13 cellular contexts compared by ENCODE assay signal in the genomic region with DNA sequence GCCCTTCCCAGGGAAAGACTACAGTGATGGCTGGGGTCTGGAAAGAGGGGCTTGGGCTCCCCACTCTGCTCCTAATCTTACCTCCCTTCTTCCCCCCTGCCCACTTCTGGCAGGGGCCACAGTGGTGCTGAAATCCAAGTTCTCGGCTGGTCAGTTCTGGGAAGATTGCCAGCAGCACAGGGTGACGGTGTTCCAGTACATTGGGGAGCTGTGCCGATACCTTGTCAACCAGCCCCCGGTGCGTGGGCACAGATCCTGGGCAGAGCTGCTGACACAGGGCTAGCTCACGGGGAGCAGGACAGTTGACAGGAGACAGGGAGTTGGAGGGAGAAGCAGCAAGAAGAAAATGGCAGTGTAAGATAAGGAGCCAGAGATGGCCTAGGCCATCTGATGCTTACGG. TPM values are rescaled to one million over a fixed set of nuclear protein-coding genes. Genes with fewer than 3 reads are reported as not detected.
A peak's percentile ranks its signal among the peaks of the same experiment; 100 is the strongest.
DNase-seq lines count a peak whose midpoint lies in the region; ATAC-seq, FAIRE-seq and TF ChIP-seq lines count a peak whose summit lies in the region.
"Had no signal": no experiment of that assay in that cellular context is flagged by ENCODE, and none has a peak within 500 bp of the region (broad histone marks: within the 10 kb centered on the region; RNA-seq: fewer than 3 reads in every experiment).

No MANE protein-coding gene starts in this region.

- no peak for FAIRE-seq in H1 (lab: Jason Lieb, UNC)

- no peak for ATAC-seq in HG02759 (IDR thresholded peaks at IDR 0.05; ENCODE audit: unreplicated experiment)
- no peak for ATAC-seq in GM19395 (IDR thresholded peaks at IDR 0.05; ENCODE audit: unreplicated experiment)
- ATAC-seq: HCT116 had no signal

- H2BK20ac ChIP-seq in H1 (ENCODE audit: low read length): no peak overlapping the region

- H3K79me1 ChIP-seq in H1 (ENCODE audit: low read depth, low read length): peaks cover 5% of the 10 kb centered on the region; the same call in 1 of the 2 replicates

- no peak for TF ChIP-seq EP300 in H1 (IDR thresholded peaks at IDR 0.05; ENCODE audit: borderline replicate concordance in 1 of 2, low read depth in 2 of 2, low read length in 2 of 2)

- 89% methylated on average over 7 of the region's 7 CpGs; no CpG with 5 or more reads in 1 of the 2 experiments for WGBS in H1 (ENCODE audit: extremely low coverage in 1 of 2, insufficient coverage in 1 of 2, insufficient read length in 1 of 2, insufficient replicate concordance in 2 of 2, low coverage in 1 of 2, low lambda C conversion rate in 2 of 2, missing lambda C conversion rate in 1 of 2), 2 experiments

- no peak overlapping the region for H3K4ac ChIP-seq in H1 (replicated peaks; ENCODE audit: insufficient read length, low read depth, low read length)

- no peak for TF ChIP-seq RAD21 in H1 (IDR thresholded peaks at IDR 0.05 in 1 of 2, conservative IDR thresholded peaks at IDR 0.05 in 1 of 2; ENCODE audit: low read depth in 2 of 2, low read length in 2 of 2)

- H4K5ac ChIP-seq in H1 (ENCODE audit: insufficient read length, low read depth, low read length): no peak overlapping the region

- H4K91ac ChIP-seq in H1 (replicated peaks; ENCODE audit: insufficient read length, low read length): peak overlapping the region; percentile 68

- H3K18ac ChIP-seq in H1 (ENCODE audit: extremely low read depth, low read length): no peak overlapping the region

- H2AK5ac ChIP-seq in H1 (ENCODE audit: low read depth, low read length): no peak overlapping the region

- H2AFZ ChIP-seq in H1 (ENCODE audit: low read length): no peak overlapping the region

- no peak overlapping the region for H3K14ac ChIP-seq in H1 (ENCODE audit: insufficient read length)

- no peak overlapping the region for H3K9ac ChIP-seq in H1 (replicated peaks in 1 of 4; ENCODE audit: extremely low read depth in 1 of 4, low read depth in 3 of 4, low read length in 3 of 4)

- H3K56ac ChIP-seq in H1 (replicated peaks; ENCODE audit: insufficient read length, low read depth, low read length): no peak overlapping the region

- DNase-seq in Ammon's horn (ENCODE audit: low spot score) (peak; percentile 51), RWPE1 (ENCODE audit: low spot score) (no peak), H1 (ENCODE audit: low read depth in 1 of 2, low spot score in 2 of 2) (no peak), T-helper 9 cell (no peak), NCI-H1092 treated with DMSO at 0.1 percent for 48 hours (lab: John Stamatoyannopoulos, UW) (no peak)
- DNase-seq: activated naive CD4-positive, alpha-beta T cell treated with anti-CD3 and anti-CD28 coated beads, Interleukin-2, amount 50 U/mL, for 16 hours; effector CD4-positive, alpha-beta T cell; NCI-H1436 treated with DMSO at 0.1 percent for 48 hours; NCI-H510A had no signal

- peaks cover 0 to 17% (median 11%) of the 10 kb centered on the region in 4 experiments; a peak in 6 of 7 replicates for H3K4me1 ChIP-seq in H1 (replicated peaks in 1 of 4; ENCODE audit: control insufficient read depth in 3 of 4, insufficient read depth in 4 of 4, low read length in 3 of 4)
- H3K4me1 ChIP-seq in neutrophil (ENCODE audit: control insufficient read depth in 1 of 2, insufficient read depth in 1 of 2, low read depth in 1 of 2, low read length in 1 of 2): peaks cover 62 to 67% of the 10 kb centered on the region in 2 experiments

- no peak overlapping the region for H2BK15ac ChIP-seq in H1 (ENCODE audit: low read length)

- H3K36me3 ChIP-seq in H1 (ENCODE audit: control insufficient read depth in 2 of 4, insufficient read depth in 4 of 4, low read length in 3 of 4): peaks cover 0 to 9% (median 7%) of the 10 kb centered on the region in 4 experiments; a peak in 3 of 8 replicates
- H3K36me3 ChIP-seq in neutrophil: peaks cover 12% of the 10 kb centered on the region

- POLR2A ChIA-PET in RWPE1 (lab: Yijun Ruan, JAX; ENCODE audit: low non-redundant PET) (no interaction called here), H1 (lab: Charles Lee; ENCODE audit: partially characterized antibody) (interaction anchor here (1.0 to 6.3 kb wide), 7 partner anchors 8 to 214 kb away, joined by 3 to 53 read pairs (median 5); partner anchors contain the start of genes CREB3L4, CRTC2, RPS27 and SLC39A1)

- H3K4me3 ChIP-seq in H1 (ENCODE audit: extremely low read depth in 1 of 4, insufficient read depth in 2 of 4, low read depth in 3 of 4, low read length in 4 of 4) (no peak overlapping the region), neutrophil (ENCODE audit: low read depth in 1 of 2, low read length in 1 of 2) (no peak overlapping the region)

- peaks cover 11% of the 10 kb centered on the region for H3K23me2 ChIP-seq in H1 (ENCODE audit: low read depth, low read length)

- no peak for TF ChIP-seq CTCF in RWPE1 (conservative IDR thresholded peaks at IDR 0.05; ENCODE audit: low read depth)
- no peak for TF ChIP-seq CTCF in H1 (IDR thresholded peaks at IDR 0.05; ENCODE audit: control extremely low read depth in 1 of 3, insufficient read depth in 1 of 3, low read depth in 1 of 3, low read length in 3 of 3)
- no peak for TF ChIP-seq CTCF in neutrophil (IDR thresholded peaks at IDR 0.05)

- no peak overlapping the region for H2BK120ac ChIP-seq in H1 (replicated peaks; ENCODE audit: low read depth, low read length)

- H4K20me1 ChIP-seq in H1 (replicated peaks in 1 of 2; ENCODE audit: control insufficient read depth in 1 of 2, insufficient read depth in 2 of 2, low read length in 2 of 2): no peaks in the 10 kb centered on the region

- no peaks in the 10 kb centered on the region for H3K9me3 ChIP-seq in H1 (ENCODE audit: insufficient read depth in 2 of 2, low read depth in 1 of 2, low read length in 1 of 2)
- H3K9me3 ChIP-seq in neutrophil: no peaks in the 10 kb centered on the region

- no peaks in the 10 kb centered on the region; a peak in 1 of 7 replicates for H3K27me3 ChIP-seq in H1 (replicated peaks in 1 of 4; ENCODE audit: control insufficient read depth in 3 of 4, extremely low read depth in 1 of 4, insufficient read depth in 3 of 4, low read length in 3 of 4)
- no peaks in the 10 kb centered on the region for H3K27me3 ChIP-seq in neutrophil

- H3K23ac ChIP-seq in H1 (ENCODE audit: insufficient read length): no peak overlapping the region

- H3K27ac ChIP-seq in RWPE1 (peak overlapping the region; percentile 26), H1 (ENCODE audit: low read depth, low read length) (no peak overlapping the region), neutrophil (peak overlapping the region; percentile 10)

- H3K79me2 ChIP-seq in H1 (ENCODE audit: control insufficient read depth in 1 of 2, insufficient read depth in 2 of 2, low read length in 2 of 2): no peaks in the 10 kb centered on the region; a peak in 1 of 4 replicates

- CTCF ChIA-PET in RWPE1 (lab: Yijun Ruan, JAX) (interaction anchor here (0.6 to 0.7 kb wide), 2 partner anchors 166 to 277 kb away, joined by 3 read pairs; no protein-coding TSS in a partner anchor), H1 (lab: Charles Lee; ENCODE audit: partially characterized antibody) (interaction anchor here (0.7 to 2.7 kb wide), 5 partner anchors 9 to 422 kb away, joined by 3 to 12 read pairs (median 4); no protein-coding TSS in a partner anchor)

- H2BK5ac ChIP-seq in H1 (ENCODE audit: low read depth, low read length): no peak overlapping the region

- no peak overlapping the region for H3K4me2 ChIP-seq in H1 (ENCODE audit: insufficient read depth in 1 of 2, low read depth in 2 of 2, low read length in 2 of 2)

- no peak for TF ChIP-seq POLR2A in H1 (IDR thresholded peaks at IDR 0.05; ENCODE audit: control extremely low read depth in 1 of 2, low read depth in 2 of 2, low read length in 2 of 2)

- peak overlapping the region; percentile 50; the same call in 1 of the 2 replicates for H2BK12ac ChIP-seq in H1 (ENCODE audit: low read depth, low read length)

- H4K8ac ChIP-seq in H1 (ENCODE audit: extremely low read depth, insufficient read depth, low read length): no peak overlapping the region

TF ChIP-seq in H1, 55 proteins besides CTCF, POLR2A, EP300 and RAD21 (continues in another document):
- TF ChIP-seq JUND (IDR thresholded peaks at IDR 0.05; ENCODE audit: low read length) (no peak), PHF8 (conservative IDR thresholded peaks at IDR 0.05; ENCODE audit: low read depth, low read length) (no peak), KDM4A (IDR thresholded peaks at IDR 0.05; ENCODE audit: low read depth, low read length, severe bottlenecking) (no peak), CBX5 (IDR thresholded peaks at IDR 0.05; ENCODE audit: low read depth, low read length) (no peak), RBBP5 (IDR thresholded peaks at IDR 0.05; ENCODE audit: borderline replicate concordance, low read depth, low read length) (no peak), ASH2L (IDR thresholded peaks at IDR 0.05; ENCODE audit: low read length) (no peak), HDAC2 (IDR thresholded peaks at IDR 0.05; ENCODE audit: borderline replicate concordance in 1 of 2, low read depth in 2 of 2, low read length in 2 of 2) (no peak), GTF2F1 (IDR thresholded peaks at IDR 0.05; ENCODE audit: borderline replicate concordance, low read depth, low read length) (no peak), POLR2AphosphoS5 (IDR thresholded peaks at IDR 0.05; ENCODE audit: low read depth, low read length) (no peak), KDM5A (IDR thresholded peaks at IDR 0.05; ENCODE audit: low read length) (no peak), TBP (IDR thresholded peaks at IDR 0.05; ENCODE audit: low read depth, low read length) (no peak), CEBPB (IDR thresholded peaks at IDR 0.05; ENCODE audit: low read depth, low read length) (no peak)

RNA-seq across cellular contexts. Expression of gene SLC27A3, which starts 2.4 kb away (rescaled TPM):
- 29.4 and 39.1 TPM in 2 replicates for total RNA-seq in H1 (2021; fragmentation: NEBNext Ultra II Directional; extraction: Animal tissue kit (Norgen Biotek cat#: 25700))
- 40.1 and 51.2 TPM in 2 replicates for polyA plus RNA-seq in H1 (2011; rRNA removed)
- polyA plus RNA-seq in H1 (2011; cell fraction: cytosol; rRNA removed): 44.7 TPM
- 133 TPM for polyA plus RNA-seq in H1 (2011; cell fraction: nucleus; rRNA removed)
- polyA plus RNA-seq in H1 (2012, experiment 1 of 2): 42.0 to 62.3 TPM (median 55.1 TPM) in 4 replicates
- 50.1 TPM for polyA plus RNA-seq in H1 (2012, experiment 2 of 2)
- 44.3 TPM for polyA plus RNA-seq in H1 (2013, experiment 1 of 2)
- polyA plus RNA-seq in H1 (2013, experiment 2 of 2): 41.0 TPM
- polyA minus RNA-seq in H1 (2011; rRNA and poly(A)+ RNA removed): 56.9 and 65.2 TPM in 2 replicates
- polyA minus RNA-seq in H1 (2011; cell fraction: cytosol; rRNA and poly(A)+ RNA removed): 30.4 TPM
- 19.4 TPM for polyA minus RNA-seq in H1 (2011; cell fraction: nucleus; rRNA and poly(A)+ RNA removed)

RNA-seq across cellular contexts. Expression of gene INTS3, which starts 49.8 kb away (rescaled TPM):
- total RNA-seq in H1 (2021; fragmentation: NEBNext Ultra II Directional; extraction: Animal tissue kit (Norgen Biotek cat#: 25700)): 63.2 and 66.8 TPM in 2 replicates
- 86.9 and 93.2 TPM in 2 replicates for polyA plus RNA-seq in H1 (2011; rRNA removed)
- polyA plus RNA-seq in H1 (2011; cell fraction: cytosol; rRNA removed): 46.3 TPM
- 184 TPM for polyA plus RNA-seq in H1 (2011; cell fraction: nucleus; rRNA removed)
- polyA plus RNA-seq in H1 (2012, experiment 1 of 2): 58.2 to 67.1 TPM (median 62.7 TPM) in 4 replicates
- polyA plus RNA-seq in H1 (2012, experiment 2 of 2): 30.6 TPM
- polyA plus RNA-seq in H1 (2013, experiment 1 of 2): 36.2 TPM
- polyA plus RNA-seq in H1 (2013, experiment 2 of 2): 32.5 TPM
- 87.6 and 105 TPM in 2 replicates for polyA minus RNA-seq in H1 (2011; rRNA and poly(A)+ RNA removed)
- 33.4 TPM for polyA minus RNA-seq in H1 (2011; cell fraction: cytosol; rRNA and poly(A)+ RNA removed)
- polyA minus RNA-seq in H1 (2011; cell fraction: nucleus; rRNA and poly(A)+ RNA removed): 71.9 TPM
